Comparison of ENCODE assay signal across 28 cellular contexts in the genomic region with DNA sequence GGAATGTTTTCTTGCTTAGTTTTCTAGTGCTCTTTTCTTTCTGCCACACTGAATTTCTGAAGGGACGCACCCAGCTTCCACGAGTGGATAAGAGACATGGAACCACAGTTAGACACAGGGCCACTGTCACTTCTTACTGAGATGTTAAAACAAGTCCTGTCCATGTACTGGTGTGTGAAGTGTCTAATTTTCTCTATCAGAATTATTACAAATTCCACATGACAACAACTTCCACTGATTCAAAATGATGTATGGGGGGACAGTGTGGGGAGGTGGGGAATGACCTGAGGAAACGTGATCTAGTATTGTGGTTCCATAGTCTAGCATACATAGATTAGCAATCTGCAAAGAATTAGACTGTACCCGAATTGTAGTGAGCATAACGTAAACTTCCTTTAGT.
"Had no signal": no experiment of that assay in that cellular context is flagged by ENCODE, and none has a peak within 500 bp of the region (broad histone marks: within the 10 kb centered on the region; RNA-seq: fewer than 3 reads in every experiment).

No MANE protein-coding gene starts in this region.

- ATAC-seq: activated naive CD4-positive, alpha-beta T cell treated with anti-CD3 and anti-CD28 coated beads, Interleukin-2, amount 50 U/mL, for 72 hours; activated T-cell treated with anti-CD3 and anti-CD28 coated beads, Interleukin-2, amount 50 U/mL, for 72 hours; esophagus mucosa; WTC11 had no signal

- H3K27ac Mint-ChIP-seq: activated CD4-positive, alpha-beta memory T cell treated with anti-CD3 and anti-CD28 coated beads, Interleukin-2, amount 10 ng/mL, durations not matched to agents 7 days and 5 days; activated CD4-positive, alpha-beta T cell treated with anti-CD3 and anti-CD28 coated beads, Interleukin-2, amount 10 ng/mL, durations not matched to agents 7 days and 5 days; activated naive CD4-positive, alpha-beta T cell treated with anti-CD3 and anti-CD28 coated beads, Interleukin-2, amount 10 ng/mL, durations not matched to agents 7 days and 5 days; activated naive CD4-positive, alpha-beta T cell treated with anti-CD3 and anti-CD28 coated beads, Interleukin-2, amount 50 U/mL, for 72 hours; activated naive CD8-positive, alpha-beta T cell treated with anti-CD3 and anti-CD28 coated beads, Interleukin-2, amount 10 ng/mL, durations not matched to agents 7 days and 5 days; activated T-cell treated with anti-CD3 and anti-CD28 coated beads, Interleukin-2, amount 50 U/mL, for 24 hours; activated T-cell treated with anti-CD3 and anti-CD28 coated beads, Interleukin-2, amount 50 U/mL, for 72 hours; dendritic cell treated with granulocyte-macrophage colony-stimulating factor and Interleukin-4, amounts not matched to agents 40 ng/mL and 50 ng/mL, for 4 days; endodermal cell; WTC11 had no signal

- H3K9me3 ChIP-seq: ascending aorta had no signal

- H3K27me3 Mint-ChIP-seq: activated naive CD8-positive, alpha-beta T cell treated with anti-CD3 and anti-CD28 coated beads, Interleukin-2, amount 10 ng/mL, durations not matched to agents 7 days and 5 days; activated T-cell treated with anti-CD3 and anti-CD28 coated beads, Interleukin-2, amount 50 U/mL, for 24 hours; central memory CD8-positive, alpha-beta T cell; dendritic cell treated with granulocyte-macrophage colony-stimulating factor and Interleukin-4, amounts not matched to agents 40 ng/mL and 50 ng/mL, for 4 days had no signal

- H3K4me3 Mint-ChIP-seq: activated CD4-positive, alpha-beta memory T cell treated with anti-CD3 and anti-CD28 coated beads, Interleukin-2, amount 10 ng/mL, durations not matched to agents 7 days and 5 days; activated CD4-positive, alpha-beta T cell treated with anti-CD3 and anti-CD28 coated beads, Interleukin-2, amount 10 ng/mL, durations not matched to agents 7 days and 5 days; activated naive CD4-positive, alpha-beta T cell treated with anti-CD3 and anti-CD28 coated beads, Interleukin-2, amount 10 ng/mL, durations not matched to agents 7 days and 5 days; activated naive CD8-positive, alpha-beta T cell treated with anti-CD3 and anti-CD28 coated beads, Interleukin-2, amount 10 ng/mL, durations not matched to agents 7 days and 5 days; activated T-cell treated with anti-CD3 and anti-CD28 coated beads, Interleukin-2, amount 50 U/mL, for 24 hours; activated T-cell treated with anti-CD3 and anti-CD28 coated beads, Interleukin-2, amount 50 U/mL, for 72 hours; brain; central memory CD8-positive, alpha-beta T cell; dendritic cell treated with granulocyte-macrophage colony-stimulating factor and Interleukin-4, amounts not matched to agents 40 ng/mL and 50 ng/mL, for 4 days; endodermal cell; WTC11 had no signal

- H3K4me3 ChIP-seq: ascending aorta, coronary artery, dorsolateral prefrontal cortex had no signal

- H3K36me3 ChIP-seq: ascending aorta had no signal

- DNase-seq: activated CD4-positive, alpha-beta memory T cell treated with anti-CD3 and anti-CD28 coated beads, Interleukin-2, amount 10 ng/mL, durations not matched to agents 7 days and 5 days; activated CD4-positive, alpha-beta T cell treated with anti-CD3 and anti-CD28 coated beads for 1 hour; activated CD4-positive, alpha-beta T cell treated with anti-CD3 and anti-CD28 coated beads for 4 hours; activated CD4-positive, alpha-beta T cell treated with anti-CD3 and anti-CD28 coated beads, Interleukin-2, amount 10 ng/mL, durations not matched to agents 7 days and 5 days; activated CD4-positive, alpha-beta T cell treated with anti-CD3 and anti-CD28 coated beads, Interleukin-2, amount 50 U/mL, for 4 hours; activated CD8-positive, alpha-beta memory T cell treated with anti-CD3 and anti-CD28 coated beads, Interleukin-2, amount 50 U/mL, for 48 hours; activated gamma-delta T cell; activated naive CD4-positive, alpha-beta T cell; activated naive CD4-positive, alpha-beta T cell treated with anti-CD3 and anti-CD28 coated beads, Interleukin-2, amount 10 ng/mL, durations not matched to agents 7 days and 5 days; activated naive CD8-positive, alpha-beta T cell treated with anti-CD3 and anti-CD28 coated beads, Interleukin-2, amount 10 ng/mL, durations not matched to agents 7 days and 5 days; activated T-cell treated with anti-CD3 and anti-CD28 coated beads for 4 hours; activated T-cell treated with anti-CD3 and anti-CD28 coated beads, Interleukin-2, amount 50 U/mL, for 24 hours; activated T-cell treated with anti-CD3 and anti-CD28 coated beads, Interleukin-2, amount 50 U/mL, for 72 hours; dorsolateral prefrontal cortex; effector memory CD4-positive, alpha-beta T cell; endodermal cell; foreskin fibroblast; T-helper 2 cell had no signal

- H3K4me1 Mint-ChIP-seq: activated CD4-positive, alpha-beta memory T cell treated with anti-CD3 and anti-CD28 coated beads, Interleukin-2, amount 10 ng/mL, durations not matched to agents 7 days and 5 days; activated CD4-positive, alpha-beta T cell treated with anti-CD3 and anti-CD28 coated beads, Interleukin-2, amount 10 ng/mL, durations not matched to agents 7 days and 5 days; activated naive CD4-positive, alpha-beta T cell treated with anti-CD3 and anti-CD28 coated beads, Interleukin-2, amount 10 ng/mL, durations not matched to agents 7 days and 5 days; central memory CD8-positive, alpha-beta T cell; endodermal cell had no signal

- FAIRE-seq: bronchial epithelial cell, frontal cortex had no signal

- H3K27ac ChIP-seq: ascending aorta, coronary artery, dorsolateral prefrontal cortex had no signal

- H3K36me3 Mint-ChIP-seq: activated naive CD4-positive, alpha-beta T cell treated with anti-CD3 and anti-CD28 coated beads, Interleukin-2, amount 10 ng/mL, durations not matched to agents 7 days and 5 days; activated naive CD4-positive, alpha-beta T cell treated with anti-CD3 and anti-CD28 coated beads, Interleukin-2, amount 50 U/mL, for 72 hours; activated naive CD8-positive, alpha-beta T cell treated with anti-CD3 and anti-CD28 coated beads, Interleukin-2, amount 10 ng/mL, durations not matched to agents 7 days and 5 days had no signal

- H3K9me3 Mint-ChIP-seq: activated CD4-positive, alpha-beta memory T cell treated with anti-CD3 and anti-CD28 coated beads, Interleukin-2, amount 10 ng/mL, durations not matched to agents 7 days and 5 days; activated CD4-positive, alpha-beta T cell treated with anti-CD3 and anti-CD28 coated beads, Interleukin-2, amount 10 ng/mL, durations not matched to agents 7 days and 5 days; activated naive CD4-positive, alpha-beta T cell treated with anti-CD3 and anti-CD28 coated beads, Interleukin-2, amount 10 ng/mL, durations not matched to agents 7 days and 5 days; activated naive CD4-positive, alpha-beta T cell treated with anti-CD3 and anti-CD28 coated beads, Interleukin-2, amount 50 U/mL, for 72 hours; activated naive CD8-positive, alpha-beta T cell treated with anti-CD3 and anti-CD28 coated beads, Interleukin-2, amount 10 ng/mL, durations not matched to agents 7 days and 5 days; activated T-cell treated with anti-CD3 and anti-CD28 coated beads, Interleukin-2, amount 50 U/mL, for 24 hours; activated T-cell treated with anti-CD3 and anti-CD28 coated beads, Interleukin-2, amount 50 U/mL, for 72 hours; brain; central memory CD8-positive, alpha-beta T cell; dendritic cell treated with granulocyte-macrophage colony-stimulating factor and Interleukin-4, amounts not matched to agents 40 ng/mL and 50 ng/mL, for 4 days; endodermal cell had no signal

- H3K27me3 ChIP-seq: ascending aorta, dorsolateral prefrontal cortex had no signal
